1 cellular context compared by ENCODE assay signal in the genomic region with DNA sequence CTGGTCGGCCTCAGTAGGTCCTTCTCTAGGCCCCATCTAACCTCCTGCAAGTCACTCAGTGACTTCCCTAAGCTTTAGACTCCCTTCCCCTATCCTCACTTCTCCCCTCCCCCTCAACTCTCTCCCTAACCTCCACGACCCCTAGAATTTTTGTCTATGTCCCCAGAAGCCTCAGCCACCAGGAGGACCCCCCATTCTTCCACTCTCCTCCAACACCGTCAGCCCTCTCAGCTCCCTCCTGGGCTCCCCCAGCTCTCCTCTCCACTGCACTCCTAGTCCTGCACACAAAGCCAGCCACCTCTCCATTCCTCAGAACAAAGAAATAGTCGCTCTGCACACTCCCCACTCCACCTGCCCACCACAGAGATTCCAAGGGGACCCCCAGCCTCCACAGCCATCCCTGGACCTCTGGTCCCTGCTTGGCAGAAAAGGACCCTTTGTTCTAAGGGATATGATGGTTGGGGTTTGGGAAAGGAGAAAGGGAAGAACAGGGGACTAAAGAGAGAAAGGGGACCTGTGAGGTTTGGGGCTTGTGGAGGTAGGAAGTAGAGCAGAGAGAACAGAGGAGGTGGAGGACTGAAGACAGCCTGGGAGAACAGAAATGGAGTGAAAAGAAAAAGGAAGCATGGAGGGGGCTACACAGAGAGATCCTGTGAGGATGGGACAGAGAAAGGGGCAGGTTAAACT.
TF ChIP-seq lines count a peak whose summit lies in the region.

No MANE protein-coding gene starts in this region.

TF ChIP-seq in GM12878, 131 proteins besides CTCF, POLR2A, EP300 and RAD21:
- TF ChIP-seq HDGF (IDR thresholded peaks at IDR 0.05) = 0 out of 2 replicates have a peak, but pooled peaks have one; percentile 31
- TF ChIP-seq, protein P1, sequence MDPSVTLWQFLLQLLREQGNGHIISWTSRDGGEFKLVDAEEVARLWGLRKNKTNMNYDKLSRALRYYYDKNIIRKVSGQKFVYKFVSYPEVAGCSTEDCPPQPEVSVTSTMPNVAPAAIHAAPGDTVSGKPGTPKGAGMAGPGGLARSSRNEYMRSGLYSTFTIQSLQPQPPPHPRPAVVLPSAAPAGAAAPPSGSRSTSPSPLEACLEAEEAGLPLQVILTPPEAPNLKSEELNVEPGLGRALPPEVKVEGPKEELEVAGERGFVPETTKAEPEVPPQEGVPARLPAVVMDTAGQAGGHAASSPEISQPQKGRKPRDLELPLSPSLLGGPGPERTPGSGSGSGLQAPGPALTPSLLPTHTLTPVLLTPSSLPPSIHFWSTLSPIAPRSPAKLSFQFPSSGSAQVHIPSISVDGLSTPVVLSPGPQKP (IDR thresholded peaks at IDR 0.05; ENCODE audit: low read depth, low read length) = no peak
